8 cellular contexts compared by ENCODE assay signal in the genomic region with DNA sequence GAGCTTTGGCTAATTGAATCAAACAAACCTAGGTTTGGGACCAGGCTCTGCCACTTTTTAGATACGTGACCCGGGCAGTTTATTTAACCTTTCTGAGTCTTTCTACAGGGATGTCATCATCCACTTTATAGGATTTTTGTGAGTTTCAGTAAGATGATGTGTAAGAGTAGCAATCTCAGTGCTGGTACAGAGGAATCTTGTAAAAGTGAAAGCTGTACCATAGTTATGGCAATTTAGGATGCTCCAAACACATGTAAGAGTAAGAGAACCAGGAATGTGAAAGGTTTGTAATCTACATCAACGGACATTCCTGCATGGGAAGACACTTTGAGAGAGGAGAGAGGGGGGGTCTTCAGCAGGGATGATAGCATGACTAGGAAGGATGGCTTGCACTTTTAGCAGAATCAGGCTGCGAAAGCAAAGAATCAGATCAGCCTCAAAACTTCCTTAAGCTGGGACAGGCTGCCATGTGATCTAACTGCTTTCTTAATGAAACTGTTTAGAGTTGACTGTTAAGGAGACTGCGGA. TPM values are rescaled to one million over a fixed set of nuclear protein-coding genes. Genes with fewer than 3 reads are reported as not detected.
DNase-seq lines count a peak whose midpoint lies in the region; ATAC-seq and TF ChIP-seq lines count a peak whose summit lies in the region.

No MANE protein-coding gene starts in this region.

- H3K4me1 ChIP-seq in Caco-2 (peaks cover 23% of the 10 kb centered on the region), OCI-LY1 (ENCODE audit: insufficient read depth, low read length, severe bottlenecking) (peaks cover 11% of the 10 kb centered on the region)

- peak overlapping the region; percentile 98 for H3K9ac ChIP-seq in OCI-LY1 (ENCODE audit: low read length)

- H2AFZ ChIP-seq in OCI-LY1 (ENCODE audit: low read length): no peak overlapping the region

- CTCF ChIA-PET in Caco-2 (lab: Charles Lee): no interaction called here

- H3K27me3 Mint-ChIP-seq in Caco-2 (ENCODE audit: insufficient read depth, unreplicated experiment) (no peaks in the 10 kb centered on the region), osteocyte (ENCODE audit: unreplicated experiment) (no peaks in the 10 kb centered on the region)

- peaks cover 7% of the 10 kb centered on the region for H3K36me3 ChIP-seq in Caco-2 (ENCODE audit: control insufficient read depth, insufficient read depth, low read length)
- peaks cover 56% of the 10 kb centered on the region for H3K36me3 ChIP-seq in OCI-LY1 (ENCODE audit: insufficient read depth, low read length)

- no peaks in the 10 kb centered on the region for H3K9me3 Mint-ChIP-seq in Caco-2 (ENCODE audit: unreplicated experiment)
- no peaks in the 10 kb centered on the region for H3K9me3 Mint-ChIP-seq in osteocyte (ENCODE audit: unreplicated experiment)

- H3K4me3 ChIP-seq in Caco-2 (ENCODE audit: low read depth, low read length) (peak overlapping the region; percentile 87), OCI-LY1 (ENCODE audit: low read depth, low read length, poor library complexity, severe bottlenecking) (peak overlapping the region; percentile 91)

- H3K9me2 ChIP-seq in OCI-LY1 (ENCODE audit: low read depth, low read length): no peaks in the 10 kb centered on the region

- POLR2A ChIA-PET in Caco-2 (lab: Charles Lee): interaction anchor here (1.6 kb wide), 1 partner anchor 92 kb away, joined by 5 read pairs; the partner anchor contains the start of gene GBF1

- H3K79me2 ChIP-seq in OCI-LY1 (ENCODE audit: insufficient read depth, low read length): peaks cover 36% of the 10 kb centered on the region

- ATAC-seq in HG03432 (IDR thresholded peaks at IDR 0.05; ENCODE audit: unreplicated experiment) (no peak), GM19328 (IDR thresholded peaks at IDR 0.05; ENCODE audit: unreplicated experiment) (no peak)

- H3F3A ChIP-seq in OCI-LY1 (ENCODE audit: insufficient read depth, low read length): no peaks in the 10 kb centered on the region

- no peaks in the 10 kb centered on the region for H3K9me3 ChIP-seq in Caco-2
- no peaks in the 10 kb centered on the region for H3K9me3 ChIP-seq in OCI-LY1 (ENCODE audit: low read length)

- no peaks in the 10 kb centered on the region for H3K27me3 ChIP-seq in Caco-2 (replicated peaks; ENCODE audit: control insufficient read depth, insufficient read depth, low read length)
- no peaks in the 10 kb centered on the region for H3K27me3 ChIP-seq in OCI-LY1 (ENCODE audit: insufficient read depth, low read length)

- H3K27ac ChIP-seq in OCI-LY1 (ENCODE audit: low read depth, low read length, poor library complexity, severe bottlenecking): peak overlapping the region; percentile 25
- H3K27ac ChIP-seq in epithelial cell of prostate: peak overlapping the region; percentile 94

- peaks cover 27% of the 10 kb centered on the region for H3K4me1 Mint-ChIP-seq in Caco-2 (ENCODE audit: low read depth, unreplicated experiment)
- peaks cover 21% of the 10 kb centered on the region for H3K4me1 Mint-ChIP-seq in osteocyte (ENCODE audit: unreplicated experiment)

- peak overlapping the region; percentile 97 for H3K4me2 ChIP-seq in OCI-LY1 (ENCODE audit: low read length)

- no TSS peak for BruUV-seq in Caco-2 (replicated peaks; lab: Mats Ljungman, UMichigan)

- no peak for TF ChIP-seq CTCF in Caco-2 (IDR thresholded peaks at IDR 0.05; ENCODE audit: insufficient read depth in 1 of 2, low read depth in 1 of 2, low read length in 1 of 2, severe bottlenecking in 1 of 2, unreplicated experiment in 1 of 2)
- TF ChIP-seq CTCF in OCI-LY1 (IDR thresholded peaks at IDR 0.05; ENCODE audit: low read length): no peak
- no peak for TF ChIP-seq CTCF in osteocyte (IDR thresholded peaks at IDR 0.05)

- DNase-seq in Caco-2 (no peak), epithelial cell of prostate (ENCODE audit: low read depth, low spot score) (no peak), osteocyte (ENCODE audit: extremely low spot score, unreplicated experiment) (no peak), NCI-H1092 (lab: John Stamatoyannopoulos, UW) (no peak), NCI-H1092 treated with DMSO at 0.1 percent for 48 hours (lab: John Stamatoyannopoulos, UW) (no peak)

- no peaks in the 10 kb centered on the region for H4K20me1 ChIP-seq in OCI-LY1 (ENCODE audit: insufficient read depth, low read length)

- intact Hi-C loops in Caco-2 (cut with micrococcal nuclease; ENCODE audit: unreplicated experiment): loop anchor here (5.0 kb wide), 1 partner anchor 94 kb away; the partner anchor contains the start of gene GBF1

- peaks cover 97% of the 10 kb centered on the region for H3K36me3 Mint-ChIP-seq in Caco-2 (ENCODE audit: insufficient read depth, unreplicated experiment)
- peaks cover 22% of the 10 kb centered on the region for H3K36me3 Mint-ChIP-seq in osteocyte (ENCODE audit: unreplicated experiment)

- H3K4me3 Mint-ChIP-seq in Caco-2 (ENCODE audit: unreplicated experiment) (peak overlapping the region; percentile 91), osteocyte (ENCODE audit: unreplicated experiment) (peak overlapping the region; percentile 84)

- H3K27ac Mint-ChIP-seq in Caco-2 (ENCODE audit: unreplicated experiment) (peak overlapping the region; percentile 99), osteocyte (ENCODE audit: unreplicated experiment) (peak overlapping the region; percentile 98)

RNA-seq across cellular contexts. Expression of gene NOLC1, which starts 1.0 kb away (rescaled TPM):
- 137 and 147 TPM in 2 replicates for total RNA-seq in Caco-2 (2022)
- total RNA-seq in osteocyte: 46.0 and 48.2 TPM in 2 replicates

RNA-seq across cellular contexts. Expression of gene PPRC1, which starts 20.3 kb away (rescaled TPM):
- total RNA-seq in Caco-2 (2022) (66.6 and 68.5 TPM in 2 replicates), osteocyte (40.7 and 42.0 TPM in 2 replicates)

RNA-seq across cellular contexts. Expression of gene LDB1, which starts 33.0 kb away (rescaled TPM):
- total RNA-seq in Caco-2 (2022) (52.3 and 52.4 TPM in 2 replicates), osteocyte (112 and 114 TPM in 2 replicates)
